16 cellular contexts compared by ENCODE assay signal in genomic region chr10:72170263-72170662, GRCh38. TPM values are rescaled to one million over a fixed set of nuclear protein-coding genes. Genes with fewer than 3 reads are reported as not detected.
DNase-seq lines count a peak whose midpoint lies in the region; ATAC-seq and TF ChIP-seq lines count a peak whose summit lies in the region.
"Had no signal": no experiment of that assay in that cellular context is flagged by ENCODE, and none has a peak within 500 bp of the region (broad histone marks: within the 10 kb centered on the region; RNA-seq: fewer than 3 reads in every experiment).

No MANE protein-coding gene starts in this region.

- H3K27ac ChIP-seq in PC-9 (peak overlapping the region; percentile 77), mucosa of rectum (ENCODE audit: low read depth in 2 of 2, low read length in 2 of 2) (peak overlapping the region; percentile 11 to 61)
- H3K27ac ChIP-seq: uterus had no signal

- H3K27me3 Mint-ChIP-seq in Calu3 (ENCODE audit: unreplicated experiment) = no peaks in the 10 kb centered on the region
- H3K27me3 Mint-ChIP-seq: progenitor cell of endocrine pancreas had no signal

- in situ Hi-C loops in GM13977 (cut with MboI; ENCODE audit: low pct_unique_long_range_greater_than_20kb, low sequenced_read_pairs, unreplicated experiment) = no loop called here

- H3K27ac Mint-ChIP-seq in Calu3 (ENCODE audit: unreplicated experiment) = peak overlapping the region; percentile 83
- H3K27ac Mint-ChIP-seq: progenitor cell of endocrine pancreas had no signal

- intact Hi-C loops in Calu3 (cut with micrococcal nuclease; ENCODE audit: unreplicated experiment) (loop anchor here (2.0 kb wide), 1 partner anchor 71 kb away; no protein-coding TSS in a partner anchor), PC-9 (cut with micrococcal nuclease; ENCODE audit: unreplicated experiment) (loop anchor here (2.0 kb wide), 5 partner anchors 47 to 159 kb away; partner anchors contain the start of genes ANAPC16, ASCC1 and DDIT4)

- ATAC-seq in GM19324 (IDR thresholded peaks at IDR 0.05; ENCODE audit: low FRiP score, unreplicated experiment) (no peak), GM18502 (IDR thresholded peaks at IDR 0.05; ENCODE audit: poor library complexity, unreplicated experiment) (no peak), GM21737 (IDR thresholded peaks at IDR 0.05; ENCODE audit: unreplicated experiment) (no peak)

- H3K9me2 ChIP-seq in PC-9 (ENCODE audit: insufficient read depth) = no peaks in the 10 kb centered on the region

- H4K20me1 ChIP-seq in PC-9 (ENCODE audit: insufficient read depth) = no peaks in the 10 kb centered on the region

- 0 out of 2 replicates have a peak, but pooled peaks cover 6% of the 10 kb centered on the region for H3K79me2 ChIP-seq in PC-9 (ENCODE audit: low read depth)

- H3K27me3 ChIP-seq in PC-9 (ENCODE audit: insufficient read depth, low read depth) = no peaks in the 10 kb centered on the region
- no peaks in the 10 kb centered on the region for H3K27me3 ChIP-seq in mucosa of rectum (ENCODE audit: control insufficient read depth in 2 of 2, insufficient read depth in 2 of 2, low read length in 2 of 2)
- H3K27me3 ChIP-seq: BE2C, uterus had no signal

- peak overlapping the region; percentile 7; the same call in 1 of the 2 replicates for H3K4me2 ChIP-seq in PC-9

- POLR2A ChIA-PET in PC-9 (lab: Charles Lee; ENCODE audit: unreplicated experiment) = no interaction called here

- H3K9me3 Mint-ChIP-seq in Calu3 (ENCODE audit: low read depth, unreplicated experiment) = no peaks in the 10 kb centered on the region

- H3K4me1 ChIP-seq in PC-9 (replicated peaks; ENCODE audit: insufficient read depth) (peaks cover 48% of the 10 kb centered on the region), mucosa of rectum (ENCODE audit: control insufficient read depth in 2 of 2, insufficient read depth in 2 of 2, low read length in 2 of 2) (peaks cover 0 to 4% of the 10 kb centered on the region in 2 donors)
- H3K4me1 ChIP-seq: uterus had no signal

- H3K9ac ChIP-seq in mucosa of rectum (ENCODE audit: low read depth in 1 of 2, low read length in 2 of 2) = no peak overlapping the region

- BruUV-seq in Calu3 (replicated peaks; lab: Mats Ljungman, UMichigan) (no TSS peak), PC-9 (replicated peaks; lab: Mats Ljungman, UMichigan) (no TSS peak)

- no peak for TF ChIP-seq CTCF in Calu3 (IDR thresholded peaks at IDR 0.05; ENCODE audit: unreplicated experiment)
- no peak for TF ChIP-seq CTCF in PC-9 (conservative IDR thresholded peaks at IDR 0.05)
- TF ChIP-seq CTCF in epithelial cell of esophagus (IDR thresholded peaks at IDR 0.05; ENCODE audit: insufficient read depth, low read depth, low read length, missing control alignments) = no peak
- TF ChIP-seq CTCF in GM13977 (IDR thresholded peaks at IDR 0.05; ENCODE audit: extremely low read depth, insufficient read depth, missing control alignments) = no peak

- peaks cover 11% of the 10 kb centered on the region for H3K9me3 ChIP-seq in PC-9 (ENCODE audit: insufficient read depth, low read depth)
- no peaks in the 10 kb centered on the region for H3K9me3 ChIP-seq in mucosa of rectum (ENCODE audit: control insufficient read depth in 2 of 2, low read length in 2 of 2)
- H3K9me3 ChIP-seq: BE2C, uterus had no signal

- DNase-seq in Calu3 (peak; percentile 66), PC-9 (peak; percentile 50 to 84), epithelial cell of esophagus (ENCODE audit: low read depth) (peak; percentile 22), GM13977 (ENCODE audit: low spot score) (no peak)
- DNase-seq: BE2C; erythroblast; HCEC 1CT; NCI-H1105 treated with DMSO at 0.1 percent for 48 hours; NCI-H510A; stimulated activated CD4-positive, alpha-beta T cell treated with anti-CD3 and anti-CD28 coated beads, Interleukin-1b, Interleukin-23, amount 100 ng/mL, for 48 hours; uterus had no signal

- peaks cover 18% of the 10 kb centered on the region; the same call in 1 of the 2 replicates for H3K36me3 ChIP-seq in PC-9 (ENCODE audit: low read depth)
- no peaks in the 10 kb centered on the region for H3K36me3 ChIP-seq in mucosa of rectum (ENCODE audit: control insufficient read depth in 2 of 2, insufficient read depth in 2 of 2, low read length in 2 of 2)
- H3K36me3 ChIP-seq: BE2C, uterus had no signal

- H3K36me3 Mint-ChIP-seq in Calu3 (ENCODE audit: insufficient read depth, unreplicated experiment) = peaks cover 16% of the 10 kb centered on the region

- H3K4me3 ChIP-seq in PC-9 = no peak overlapping the region
- no peak overlapping the region for H3K4me3 ChIP-seq in epithelial cell of esophagus (ENCODE audit: low read length)
- no peak overlapping the region for H3K4me3 ChIP-seq in mucosa of rectum (ENCODE audit: low read length in 2 of 2)
- H3K4me3 ChIP-seq: uterus had no signal

- peaks cover 37% of the 10 kb centered on the region for H3K4me1 Mint-ChIP-seq in Calu3 (ENCODE audit: low read depth, unreplicated experiment)

- no peak overlapping the region for H3K4me3 Mint-ChIP-seq in Calu3 (ENCODE audit: low read depth, unreplicated experiment)

- H3F3A ChIP-seq in PC-9 (ENCODE audit: insufficient read depth, low read depth) = peaks cover 54% of the 10 kb centered on the region

- CTCF ChIA-PET in Calu3 (lab: Charles Lee) = interaction anchor here (0.7 to 1.6 kb wide), 2 partner anchors 44 to 69 kb away, joined by 6 to 9 read pairs; no protein-coding TSS in a partner anchor
- CTCF ChIA-PET in PC-9 (lab: Charles Lee) = no interaction called here

- H2AFZ ChIP-seq in PC-9 = no peak overlapping the region

RNA-seq across cellular contexts. Expression of gene ANAPC16, which starts 45.5 kb away (rescaled TPM):
- total RNA-seq in Calu3 (2022) = 118 and 119 TPM in 2 replicates
- total RNA-seq in PC-9 (2021) = 142 and 171 TPM in 2 replicates

RNA-seq across cellular contexts. Expression of gene ASCC1, which starts 45.8 kb away (rescaled TPM):
- total RNA-seq in Calu3 (2022) (51.3 and 59.3 TPM in 2 replicates), PC-9 (2021) (108 and 129 TPM in 2 replicates)
